In the genomic region with DNA sequence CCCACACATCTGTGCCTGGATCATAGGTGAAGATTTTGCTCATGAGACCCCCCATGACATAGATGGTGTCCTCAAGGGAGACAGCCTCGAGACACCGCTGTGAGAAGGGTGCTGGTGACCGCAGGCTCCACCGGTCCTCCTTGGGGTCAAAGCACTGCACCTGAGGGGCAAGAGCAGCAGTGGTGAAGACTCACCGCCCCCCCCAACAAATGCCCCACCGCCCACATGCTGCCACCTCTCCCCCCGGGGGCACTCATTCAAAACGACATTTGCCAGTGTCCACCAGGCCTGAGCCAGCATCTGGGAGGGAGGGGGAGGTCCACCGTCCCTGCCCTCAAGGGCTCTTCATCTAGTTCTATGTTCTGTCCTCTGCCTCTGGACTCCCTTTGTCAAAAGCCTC, we compare ENCODE assay signal across 14 cellular contexts. TPM values are rescaled to one million over a fixed set of nuclear protein-coding genes. Genes with fewer than 3 reads are reported as not detected.
"Had no signal": no experiment of that assay in that cellular context is flagged by ENCODE, and none has a peak within 500 bp of the region (broad histone marks: within the 10 kb centered on the region; RNA-seq: fewer than 3 reads in every experiment).

No MANE protein-coding gene starts in this region.

- H3K4me3 Mint-ChIP-seq: activated CD4-positive, alpha-beta memory T cell treated with anti-CD3 and anti-CD28 coated beads, Interleukin-2, amount 10 ng/mL, durations not matched to agents 7 days and 5 days; activated CD8-positive, alpha-beta memory T cell treated with anti-CD3 and anti-CD28 coated beads, Interleukin-2, amount 10 ng/mL, durations not matched to agents 7 days and 5 days; activated naive CD4-positive, alpha-beta T cell treated with anti-CD3 and anti-CD28 coated beads for 36 hours; T-helper 2 cell treated with Interferon-gamma antibody and Interleukin-4, amounts not matched to agents 5 μg/mL and 100 μg/mL, for 36 hours; WTC11 had no signal

- H3K9me3 Mint-ChIP-seq: activated CD4-positive, alpha-beta memory T cell treated with anti-CD3 and anti-CD28 coated beads, Interleukin-2, amount 10 ng/mL, durations not matched to agents 7 days and 5 days; activated naive CD4-positive, alpha-beta T cell treated with anti-CD3 and anti-CD28 coated beads for 36 hours; T-helper 2 cell treated with Interferon-gamma antibody and Interleukin-4, amounts not matched to agents 5 μg/mL and 100 μg/mL, for 36 hours had no signal

- H3K36me3 Mint-ChIP-seq: activated CD8-positive, alpha-beta memory T cell treated with anti-CD3 and anti-CD28 coated beads, Interleukin-2, amount 10 ng/mL, durations not matched to agents 7 days and 5 days had no signal

- ATAC-seq: activated CD8-positive, alpha-beta memory T cell treated with anti-CD3 and anti-CD28 coated beads, Interleukin-2, amount 10 ng/mL, durations not matched to agents 7 days and 5 days; left lobe of liver; WTC11 had no signal

- DNase-seq: activated CD4-positive, alpha-beta memory T cell treated with anti-CD3 and anti-CD28 coated beads, Interleukin-2, amount 10 ng/mL, durations not matched to agents 7 days and 5 days; activated CD4-positive, alpha-beta T cell treated with anti-CD3 and anti-CD28 coated beads for 4 hours; activated CD8-positive, alpha-beta memory T cell treated with anti-CD3 and anti-CD28 coated beads, Interleukin-2, amount 10 ng/mL, durations not matched to agents 7 days and 5 days; activated naive CD4-positive, alpha-beta T cell treated with anti-CD3 and anti-CD28 coated beads for 36 hours; activated T-cell treated with anti-CD3 and anti-CD28 coated beads, Interleukin-2, amount 50 U/mL, for 1 hour; foreskin fibroblast; mammary epithelial cell; stimulated activated CD4-positive, alpha-beta T cell treated with anti-CD3 and anti-CD28 coated beads, Interleukin-1b, Interleukin-23, amount 100 ng/mL, for 48 hours; stimulated activated CD8-positive, alpha-beta memory T cell treated with anti-CD3 and anti-CD28 coated beads, Interleukin-4, amount 100 ng/mL, for 48 hours; stimulated activated naive CD4-positive, alpha-beta T cell; SW 1271 had no signal

- H3K27ac Mint-ChIP-seq: activated CD4-positive, alpha-beta memory T cell treated with anti-CD3 and anti-CD28 coated beads, Interleukin-2, amount 10 ng/mL, durations not matched to agents 7 days and 5 days; activated CD8-positive, alpha-beta memory T cell treated with anti-CD3 and anti-CD28 coated beads, Interleukin-2, amount 10 ng/mL, durations not matched to agents 7 days and 5 days; activated naive CD4-positive, alpha-beta T cell treated with anti-CD3 and anti-CD28 coated beads for 36 hours; T-helper 2 cell treated with Interferon-gamma antibody and Interleukin-4, amounts not matched to agents 5 μg/mL and 100 μg/mL, for 36 hours; WTC11 had no signal

RNA-seq across cellular contexts. Expression of a gene that starts 9.3 kb away (rescaled TPM):
- total RNA-seq: left lobe of liver had no signal
